8 cellular contexts compared by ENCODE assay signal in genomic region chr1:229557913-229558414, GRCh38. TPM values are rescaled to one million over a fixed set of nuclear protein-coding genes. Genes with fewer than 3 reads are reported as not detected.
DNase-seq lines count a peak whose midpoint lies in the region; ATAC-seq and TF ChIP-seq lines count a peak whose summit lies in the region.

No MANE protein-coding gene starts in this region.

- ATAC-seq in GM19452 (IDR thresholded peaks at IDR 0.05; ENCODE audit: unreplicated experiment), result peak; percentile 29
- peak; percentile 14 for ATAC-seq in HG03469 (IDR thresholded peaks at IDR 0.05; ENCODE audit: unreplicated experiment)

- POLR2A ChIA-PET in Caco-2 (lab: Charles Lee), result interaction anchor here (1.2 kb wide), 1 partner anchor 49 kb away, joined by 9 read pairs; the partner anchor contains the start of gene NUP133

- H3F3A ChIP-seq in smooth muscle cell (ENCODE audit: low read depth), result no peaks in the 10 kb centered on the region

- WGBS in smooth muscle cell (ENCODE audit: low lambda C conversion rate), result under 1% methylated on average over 54 of the region's 59 CpGs

- DNase-seq in Caco-2, result peak; percentile 45 to 66
- peak; percentile 15 for DNase-seq in T1000 (lab: John Stamatoyannopoulos, UW)
- no peak for DNase-seq in breast epithelium (ENCODE audit: low spot score in 2 of 2)
- peak; percentile 34 for DNase-seq in inferior parietal cortex (ENCODE audit: extremely low spot score)
- peak; percentile 30 for DNase-seq in smooth muscle cell (lab: John Stamatoyannopoulos, UW; ENCODE audit: unreplicated experiment)
- no peak for DNase-seq in dedifferentiated amniotic fluid mesenchymal stem cell (ENCODE audit: extremely low spot score)

- peaks cover 18% of the 10 kb centered on the region for H3K4me1 Mint-ChIP-seq in Caco-2 (ENCODE audit: low read depth, unreplicated experiment)

- no peak for TF ChIP-seq POLR2A in breast epithelium (IDR thresholded peaks at IDR 0.05)

- H4K20me1 ChIP-seq in smooth muscle cell (ENCODE audit: low read depth), result peaks cover 32% of the 10 kb centered on the region

- peak overlapping the region; percentile 84 for H3K4me2 ChIP-seq in smooth muscle cell

- no peaks in the 10 kb centered on the region for H3K9me3 Mint-ChIP-seq in Caco-2 (ENCODE audit: unreplicated experiment)

- peaks cover 48% of the 10 kb centered on the region for H3K79me2 ChIP-seq in smooth muscle cell (ENCODE audit: low read depth)

- peak overlapping the region; percentile 33 for H3K27ac Mint-ChIP-seq in Caco-2 (ENCODE audit: unreplicated experiment)

- BruUV-seq in Caco-2 (replicated peaks; lab: Mats Ljungman, UMichigan), result no TSS peak

- peak overlapping the region; percentile 77 for H3K4me3 Mint-ChIP-seq in Caco-2 (ENCODE audit: unreplicated experiment)

- peak overlapping the region; percentile 82 to 87 for H3K27ac ChIP-seq in breast epithelium
- no peak overlapping the region for H3K27ac ChIP-seq in smooth muscle cell (ENCODE audit: low read depth)

- H3K9ac ChIP-seq in smooth muscle cell (ENCODE audit: low read depth), result no peak overlapping the region

- no peak for TF ChIP-seq CTCF in Caco-2 (IDR thresholded peaks at IDR 0.05; ENCODE audit: insufficient read depth in 1 of 2, low read depth in 1 of 2, low read length in 1 of 2, severe bottlenecking in 1 of 2, unreplicated experiment in 1 of 2)
- TF ChIP-seq CTCF in breast epithelium (IDR thresholded peaks at IDR 0.05), result no peak
- TF ChIP-seq CTCF in smooth muscle cell (IDR thresholded peaks at IDR 0.05; ENCODE audit: borderline replicate concordance, insufficient read depth, poor library complexity, severe bottlenecking), result no peak

- no peaks in the 10 kb centered on the region for H3K36me3 Mint-ChIP-seq in Caco-2 (ENCODE audit: insufficient read depth, unreplicated experiment)

- CTCF ChIA-PET in Caco-2 (lab: Charles Lee), result interaction anchor here (0.8 to 1.5 kb wide), 5 partner anchors 18 to 67 kb away, joined by 3 to 12 read pairs (median 3); no protein-coding TSS in a partner anchor

- H3K9me3 ChIP-seq in Caco-2, result no peaks in the 10 kb centered on the region
- no peaks in the 10 kb centered on the region for H3K9me3 ChIP-seq in breast epithelium
- H3K9me3 ChIP-seq in smooth muscle cell (replicated peaks; ENCODE audit: low read depth), result no peaks in the 10 kb centered on the region

- peaks cover 7% of the 10 kb centered on the region; the same call in 1 of the 2 replicates for H3K4me1 ChIP-seq in Caco-2
- H3K4me1 ChIP-seq in breast epithelium, result peaks cover 0 to 14% of the 10 kb centered on the region in 2 donors
- H3K4me1 ChIP-seq in smooth muscle cell (ENCODE audit: low read depth), result peaks cover 21% of the 10 kb centered on the region

- H3K27me3 Mint-ChIP-seq in Caco-2 (ENCODE audit: insufficient read depth, unreplicated experiment), result no peaks in the 10 kb centered on the region

- H3K36me3 ChIP-seq in Caco-2 (ENCODE audit: control insufficient read depth, insufficient read depth, low read length) (no peaks in the 10 kb centered on the region), breast epithelium (no peaks in the 10 kb centered on the region), smooth muscle cell (ENCODE audit: low read depth) (no peaks in the 10 kb centered on the region)

- intact Hi-C loops in Caco-2 (cut with micrococcal nuclease; ENCODE audit: unreplicated experiment), result no loop called here
- intact Hi-C loops in breast epithelium (cut with DNase I; ENCODE audit: low total_unique reads), result loop anchor here (10.0 kb wide), 1 partner anchor 67 kb away; the partner anchor contains the start of genes TAF5L and URB2

- H3K4me3 ChIP-seq in Caco-2 (ENCODE audit: low read depth, low read length) (peak overlapping the region; percentile 65), breast epithelium (peak overlapping the region; percentile 73 to 80 (median 73)), smooth muscle cell (peak overlapping the region; percentile 91)

- peak overlapping the region; percentile 37 for H2AFZ ChIP-seq in smooth muscle cell (ENCODE audit: low read depth)

- H3K27me3 ChIP-seq in Caco-2 (replicated peaks; ENCODE audit: control insufficient read depth, insufficient read depth, low read length), result no peaks in the 10 kb centered on the region
- H3K27me3 ChIP-seq in breast epithelium, result no peaks in the 10 kb centered on the region
- H3K27me3 ChIP-seq in smooth muscle cell (ENCODE audit: low read depth), result no peaks in the 10 kb centered on the region

RNA-seq across cellular contexts. Expression of gene ABCB10, which starts 0.5 kb away (rescaled TPM):
- total RNA-seq in Caco-2 (2022) (27.5 and 31.9 TPM in 2 replicates), breast epithelium (10 to 100 TPM; 13.8 to 18.6 (median 17.0) TPM), smooth muscle cell (14.2 and 18.4 TPM in 2 replicates)
- 7.1 and 10.3 TPM in 2 replicates for polyA plus RNA-seq in smooth muscle cell

RNA-seq across cellular contexts. Expression of gene NUP133, which starts 49.8 kb away (rescaled TPM):
- total RNA-seq in Caco-2 (2022), result 54.5 and 59.3 TPM in 2 replicates
- total RNA-seq in breast epithelium, result 10 to 100 TPM; 29.4 to 48.4 (median 31.8) TPM
- 40.0 and 54.8 TPM in 2 replicates for total RNA-seq in smooth muscle cell
- polyA plus RNA-seq in smooth muscle cell, result 14.6 and 15.5 TPM in 2 replicates

Comparison
In these comparisons a context has a peak if more than half of its experiments do, and no peak if none do; other contexts are left out.
1. DNase-seq: peak in Caco-2 (2 of 2), T1000 (single experiment), inferior parietal cortex (single experiment) and smooth muscle cell (single experiment); none in breast epithelium (0 of 2) and dedifferentiated amniotic fluid mesenchymal stem cell (single experiment).
2. Peak in every context shown above with its lines, with median percentiles within 50 percentile points of each other: H3K4me3 ChIP-seq.